15 cellular contexts compared by ENCODE assay signal in genomic region chr12:2490746-2491145, GRCh38.
A peak's percentile ranks its signal among the peaks of the same experiment; 100 is the strongest.
DNase-seq lines count a peak whose midpoint lies in the region; ATAC-seq and FAIRE-seq lines count a peak whose summit lies in the region.
"Had no signal": no experiment of that assay in that cellular context is flagged by ENCODE, and none has a peak within 500 bp of the region (broad histone marks: within the 10 kb centered on the region; RNA-seq: fewer than 3 reads in every experiment).

No MANE protein-coding gene starts in this region.

- H3K27ac ChIP-seq in small intestine (ENCODE audit: low read depth in 1 of 2, low read length in 1 of 2) = no peak overlapping the region

- H3K27me3 ChIP-seq in small intestine (ENCODE audit: control insufficient read depth in 2 of 2, insufficient read depth in 2 of 2, low read length in 2 of 2) = no peaks in the 10 kb centered on the region

- no peaks in the 10 kb centered on the region for H3K36me3 ChIP-seq in small intestine (ENCODE audit: control insufficient read depth in 2 of 2, insufficient read depth in 2 of 2, low read length in 2 of 2)

- no peak for ATAC-seq in HG03135 (IDR thresholded peaks at IDR 0.05; ENCODE audit: unreplicated experiment)
- no peak for ATAC-seq in GM21619 (IDR thresholded peaks at IDR 0.05; ENCODE audit: unreplicated experiment)
- ATAC-seq: GM23338 had no signal

- H3K9me3 ChIP-seq in small intestine (ENCODE audit: control insufficient read depth, low read depth) = no peaks in the 10 kb centered on the region

- FAIRE-seq in islet of Langerhans (lab: Jason Lieb, UNC) (peak; percentile 30), small intestine (lab: Jason Lieb, UNC) (no peak)

- H3K4me1 ChIP-seq in small intestine (ENCODE audit: control insufficient read depth in 2 of 2, insufficient read depth in 1 of 2, low read depth in 1 of 2, low read length in 1 of 2) = peaks cover 10 to 12% of the 10 kb centered on the region in 2 donors

- DNase-seq in NCI-H748 (lab: John Stamatoyannopoulos, UW; ENCODE audit: unreplicated experiment) = peak; percentile 61
- no peak for DNase-seq in NCI-H748 treated with DMSO at 0.1 percent for 48 hours (lab: John Stamatoyannopoulos, UW)
- peak; percentile 59 for DNase-seq in NCI-H774 (lab: John Stamatoyannopoulos, UW)
- peak; percentile 76 for DNase-seq in small intestine
- DNase-seq: Calu3; CD4-positive, alpha-beta T cell; GF-D8; IMR-90; Kasumi-1; NCI-H1436 treated with DMSO at 0.1 percent for 48 hours; NCI-H345 had no signal

- WGBS in small intestine, 3 donors = 9 to 28% (median 11%) methylated on average over 4 of the region's 4 CpGs

- H3K4me3 ChIP-seq in small intestine (ENCODE audit: low read depth in 1 of 2, low read length in 2 of 2) = no peak overlapping the region
- H3K4me3 ChIP-seq: GM23338 had no signal
